Comparison of ENCODE assay signal across 25 cellular contexts in the genomic region with DNA sequence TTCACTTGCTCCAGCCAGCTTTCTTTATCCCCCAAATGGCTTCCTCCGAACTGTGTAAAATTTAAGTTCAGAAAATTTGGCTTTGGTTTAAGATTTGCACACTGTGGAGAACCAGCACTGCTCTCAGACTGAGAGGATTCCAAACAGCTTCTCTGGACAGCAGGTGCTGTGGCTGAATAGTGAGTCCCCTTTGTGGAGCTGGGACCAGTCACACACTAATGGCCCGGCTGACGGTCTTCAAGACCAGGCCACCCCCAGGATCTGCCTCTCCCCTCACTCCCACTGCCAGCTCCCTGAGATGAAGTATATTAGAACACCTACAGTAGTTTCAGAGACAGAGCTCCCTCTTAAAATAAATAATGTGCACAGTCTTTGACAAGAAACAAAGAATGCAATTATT.
"Had no signal": no experiment of that assay in that cellular context is flagged by ENCODE, and none has a peak within 500 bp of the region (broad histone marks: within the 10 kb centered on the region; RNA-seq: fewer than 3 reads in every experiment).

No MANE protein-coding gene starts in this region.

- H3K27ac ChIP-seq: coronary artery, epithelial cell of prostate, gastrocnemius medialis, heart left ventricle, hepatocyte, left lung, prostate gland, right atrium auricular region, stomach, thyroid gland had no signal

- H2AFZ ChIP-seq: hepatocyte had no signal

- H3K4me3 ChIP-seq: coronary artery, gastrocnemius medialis, heart left ventricle, hepatocyte, left lung, mucosa of descending colon, prostate gland, right atrium auricular region, smooth muscle cell, stomach, thyroid gland had no signal

- H3K27me3 ChIP-seq: gastrocnemius medialis, heart left ventricle, hepatocyte, left lung, right atrium auricular region, stomach, thyroid gland had no signal

- H3K4me2 ChIP-seq: hepatocyte, smooth muscle cell had no signal

- H3K9me3 ChIP-seq: gastrocnemius medialis, left lung, mucosa of descending colon, prostate gland, thyroid gland had no signal

- H3K36me3 ChIP-seq: gastrocnemius medialis, heart left ventricle, left lung, prostate gland, right atrium auricular region, stomach, thyroid gland had no signal

- ATAC-seq: esophagus mucosa; gastrocnemius medialis; heart left ventricle; left cardiac atrium; left lung; mucosa of descending colon; naive thymus-derived CD4-positive, alpha-beta T cell; sciatic nerve; stimulated activated effector memory CD8-positive, alpha-beta T cell treated with anti-CD3 and anti-CD28 coated beads, Interleukin-12 subunit alpha, Interleukin-12 subunit beta, amount 100 ng/mL, for 72 hours had no signal

- DNase-seq: dermis blood vessel endothelial cell; effector CD4-positive, alpha-beta T cell; foreskin fibroblast; gastrocnemius medialis; heart left ventricle; left cardiac atrium; left lung; mesenchymal stem cell; mucosa of descending colon; naive thymus-derived CD4-positive, alpha-beta T cell; stimulated activated CD4-positive, alpha-beta T cell treated with anti-CD3 and anti-CD28 coated beads, Interleukin-2, amount 100 ng/mL, for 24 hours; stimulated activated CD4-positive, alpha-beta T cell treated with anti-CD3 and anti-CD28 coated beads, Interleukin-4, amount 100 ng/mL, for 24 hours; stimulated activated naive CD4-positive, alpha-beta T cell treated with Interleukin-2 at 50 U/mL for 16 hours; stomach; thyroid gland; trophoblast cell had no signal

- H3K4me1 ChIP-seq: gastrocnemius medialis, heart left ventricle, prostate gland, right atrium auricular region, stomach, thyroid gland had no signal
